In genomic region chr5:61653802-61654580, GRCh38 we compare ENCODE assay signal across 21 cellular contexts.
DNase-seq lines count a peak whose midpoint lies in the region; ATAC-seq, FAIRE-seq and TF ChIP-seq lines count a peak whose summit lies in the region.
"Had no signal": no experiment of that assay in that cellular context is flagged by ENCODE, and none has a peak within 500 bp of the region (broad histone marks: within the 10 kb centered on the region; RNA-seq: fewer than 3 reads in every experiment).

No MANE protein-coding gene starts in this region.

- intact Hi-C loops in Right ventricle myocardium inferior (cut with DNase I), result loop anchor here (10.0 kb wide), 1 partner anchor 489 kb away; the partner anchor contains the start of gene SMIM15

- H3K36me3 ChIP-seq in bronchial epithelial cell (ENCODE audit: control insufficient read depth, insufficient read depth, low read length), result no peaks in the 10 kb centered on the region
- H3K36me3 ChIP-seq: MG63 had no signal

- H3K36me3 Mint-ChIP-seq in nephron progenitor cell (ENCODE audit: low read depth), result no peaks in the 10 kb centered on the region
- no peaks in the 10 kb centered on the region for H3K36me3 Mint-ChIP-seq in stimulated activated effector memory CD8-positive, alpha-beta T cell treated with anti-CD3 and anti-CD28 coated beads, Interleukin-12 subunit alpha, Interleukin-12 subunit beta, amount 100 ng/mL, for 72 hours

- peaks cover 50% of the 10 kb centered on the region for H3K4me1 Mint-ChIP-seq in nephron progenitor cell
- peaks cover 5% of the 10 kb centered on the region for H3K4me1 Mint-ChIP-seq in stimulated activated effector memory CD8-positive, alpha-beta T cell treated with anti-CD3 and anti-CD28 coated beads, Interleukin-12 subunit alpha, Interleukin-12 subunit beta, amount 100 ng/mL, for 72 hours

- H3K9me3 Mint-ChIP-seq in nephron progenitor cell, result no peaks in the 10 kb centered on the region
- H3K9me3 Mint-ChIP-seq in stimulated activated effector memory CD8-positive, alpha-beta T cell treated with anti-CD3 and anti-CD28 coated beads, Interleukin-12 subunit alpha, Interleukin-12 subunit beta, amount 100 ng/mL, for 72 hours, result no peaks in the 10 kb centered on the region

- H3K27ac Mint-ChIP-seq in nephron progenitor cell, result peak overlapping the region; percentile 73
- H3K27ac Mint-ChIP-seq in stimulated activated effector memory CD8-positive, alpha-beta T cell treated with anti-CD3 and anti-CD28 coated beads, Interleukin-12 subunit alpha, Interleukin-12 subunit beta, amount 100 ng/mL, for 72 hours, result no peak overlapping the region

- DNase-seq in DMS 273 (lab: John Stamatoyannopoulos, UW; ENCODE audit: unreplicated experiment) (peak; percentile 81), NCI-H2171 treated with DMSO at 0.1 percent for 48 hours (lab: John Stamatoyannopoulos, UW) (peak; percentile 89), bronchial epithelial cell (ENCODE audit: low read depth) (peak; percentile 47), nephron progenitor cell (no peak), Right ventricle myocardium inferior (ENCODE audit: missing footprints) (no peak), DMS79 treated with DMSO at 0.1 percent for 48 hours (lab: John Stamatoyannopoulos, UW) (no peak), MV-4-11 (lab: John Stamatoyannopoulos, UW) (no peak)
- no peak for DNase-seq in stimulated activated effector memory CD8-positive, alpha-beta T cell treated with anti-CD3 and anti-CD28 coated beads, Interleukin-12 subunit alpha, Interleukin-12 subunit beta, amount 100 ng/mL, for 72 hours (ENCODE audit: low spot score in 2 of 2)
- DNase-seq: ACHN, AML-193, COR-L47, GF-D8, MG63, NCI-H1105, NCI-H1694 treated with DMSO at 0.1 percent for 48 hours, NCI-H2107, NCI-H446 had no signal

- no peak for FAIRE-seq in bronchial epithelial cell (lab: Jason Lieb, UNC)
- FAIRE-seq: GM12891, H54 had no signal

- no peak overlapping the region for H3K4me3 Mint-ChIP-seq in nephron progenitor cell
- no peak overlapping the region for H3K4me3 Mint-ChIP-seq in stimulated activated effector memory CD8-positive, alpha-beta T cell treated with anti-CD3 and anti-CD28 coated beads, Interleukin-12 subunit alpha, Interleukin-12 subunit beta, amount 100 ng/mL, for 72 hours

- H3K27me3 Mint-ChIP-seq in nephron progenitor cell (ENCODE audit: low read depth, poor library complexity), result peaks cover 3% of the 10 kb centered on the region

- H3K27me3 ChIP-seq in bronchial epithelial cell (ENCODE audit: control insufficient read depth, insufficient read depth, low read length), result no peaks in the 10 kb centered on the region
- H3K27me3 ChIP-seq: MG63 had no signal

- ATAC-seq in Right ventricle myocardium inferior, result no peak
- ATAC-seq in stimulated activated effector memory CD8-positive, alpha-beta T cell treated with anti-CD3 and anti-CD28 coated beads, Interleukin-12 subunit alpha, Interleukin-12 subunit beta, amount 100 ng/mL, for 72 hours, result no peak
- ATAC-seq: Panc1 had no signal

- H3K4me3 ChIP-seq in bronchial epithelial cell (ENCODE audit: low read depth, low read length), result no peak overlapping the region
- H3K4me3 ChIP-seq: MG63, SK-N-MC had no signal

- TF ChIP-seq CTCF in bronchial epithelial cell (IDR thresholded peaks at IDR 0.05; ENCODE audit: insufficient read depth, low read length, severe bottlenecking), result no peak
- no peak for TF ChIP-seq CTCF in nephron progenitor cell (IDR thresholded peaks at IDR 0.05)

Comparison
In these comparisons a context has a peak if more than half of its experiments do, and no peak if none do; other contexts are left out.
1. DNase-seq: peak in DMS 273 (single experiment), NCI-H2171 treated with DMSO at 0.1 percent for 48 hours (single experiment) and bronchial epithelial cell (single experiment); none in nephron progenitor cell (single experiment), Right ventricle myocardium inferior (single experiment), stimulated activated effector memory CD8-positive, alpha-beta T cell treated with anti-CD3 and anti-CD28 coated beads, Interleukin-12 subunit alpha, Interleukin-12 subunit beta, amount 100 ng/mL, for 72 hours (0 of 2), DMS79 treated with DMSO at 0.1 percent for 48 hours (single experiment) and MV-4-11 (single experiment).